In the genomic region with DNA sequence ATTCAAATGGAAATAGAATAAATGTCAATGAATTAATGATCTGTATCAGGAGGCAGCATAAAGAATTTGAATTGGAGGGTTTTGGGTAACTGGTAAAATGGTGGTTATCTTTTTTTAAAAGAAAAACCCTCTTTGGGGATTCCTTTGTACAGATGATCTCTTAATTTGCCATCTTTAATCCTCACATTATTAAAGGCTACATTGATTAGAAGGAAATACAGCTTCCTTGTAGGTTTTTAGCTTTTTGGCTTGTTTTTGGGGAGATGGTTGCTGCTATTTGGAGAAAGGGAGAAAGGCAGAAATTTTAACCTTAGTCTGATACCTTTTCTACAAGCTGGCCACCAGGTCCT, we compare ENCODE assay signal across 8 cellular contexts. TPM values are rescaled to one million over a fixed set of nuclear protein-coding genes. Genes with fewer than 3 reads are reported as not detected.
DNase-seq lines count a peak whose midpoint lies in the region; ATAC-seq and TF ChIP-seq lines count a peak whose summit lies in the region.

No MANE protein-coding gene starts in this region.

- no peaks in the 10 kb centered on the region for H3K9me2 ChIP-seq in GM23248 (ENCODE audit: insufficient read depth)
- no peaks in the 10 kb centered on the region for H3K9me2 ChIP-seq in SU-DHL-6 (replicated peaks; ENCODE audit: insufficient read depth, low read length)

- peaks cover 22% of the 10 kb centered on the region for H3K4me1 ChIP-seq in GM23248 (ENCODE audit: insufficient read depth)
- peaks cover 46 to 47% of the 10 kb centered on the region in 2 donors for H3K4me1 ChIP-seq in gastrocnemius medialis

- DNase-seq in GM23248 (no peak), fibroblast of villous mesenchyme (ENCODE audit: low read depth) (no peak), gastrocnemius medialis (no peak), iPS-NIHi7 (ENCODE audit: extremely low spot score) (no peak), posterior cingulate gyrus (no peak), ACHN (no peak), NCI-H2227 (lab: John Stamatoyannopoulos, UW; ENCODE audit: unreplicated experiment) (no peak)

- H4K20me1 ChIP-seq in GM23248 (ENCODE audit: insufficient read depth) = no peaks in the 10 kb centered on the region
- no peaks in the 10 kb centered on the region for H4K20me1 ChIP-seq in SU-DHL-6 (ENCODE audit: low read depth, low read length)

- H3K27ac ChIP-seq in GM23248 = peak overlapping the region; percentile 62
- H3K27ac ChIP-seq in SU-DHL-6 (ENCODE audit: low read depth, low read length) = peak overlapping the region; percentile 14
- H3K27ac ChIP-seq in gastrocnemius medialis = peak overlapping the region; percentile 84 to 90 (median 87)

- H3K9ac ChIP-seq in GM23248 (peak overlapping the region; percentile 85), SU-DHL-6 (ENCODE audit: low read length) (peak overlapping the region; percentile 67)

- intact Hi-C loops in gastrocnemius medialis (cut with DNase I; ENCODE audit: low total_unique reads) (loop anchor here (2.0 to 10.0 kb wide), 4 partner anchors 37 to 158 kb away; no protein-coding TSS in a partner anchor), posterior cingulate gyrus (cut with DNase I) (loop anchor here (2.0 to 5.0 kb wide), 3 partner anchors 62 to 302 kb away; partner anchors contain the start of gene ZNF24)

- TF ChIP-seq CTCF in SU-DHL-6 (IDR thresholded peaks at IDR 0.05; ENCODE audit: insufficient read depth, low read length, poor library complexity, severe bottlenecking) (no peak), fibroblast of villous mesenchyme (IDR thresholded peaks at IDR 0.05; ENCODE audit: insufficient read depth, low read depth, low read length) (no peak), gastrocnemius medialis (IDR thresholded peaks at IDR 0.05 in 4 of 5, conservative IDR thresholded peaks at IDR 0.05 in 1 of 5) (no peak)

- no peaks in the 10 kb centered on the region for H3K27me3 ChIP-seq in GM23248 (replicated peaks; ENCODE audit: insufficient read depth)
- no peaks in the 10 kb centered on the region for H3K27me3 ChIP-seq in SU-DHL-6 (ENCODE audit: low read length)
- no peaks in the 10 kb centered on the region for H3K27me3 ChIP-seq in gastrocnemius medialis

- H3K36me3 ChIP-seq in GM23248 (ENCODE audit: low read depth) (no peaks in the 10 kb centered on the region), SU-DHL-6 (ENCODE audit: low read length) (no peaks in the 10 kb centered on the region), gastrocnemius medialis (no peaks in the 10 kb centered on the region)

- no peak for ATAC-seq in gastrocnemius medialis

- no peak for TF ChIP-seq POLR2A in gastrocnemius medialis (IDR thresholded peaks at IDR 0.05)

- peak overlapping the region; percentile 91 for H2AFZ ChIP-seq in GM23248
- H2AFZ ChIP-seq in SU-DHL-6 (ENCODE audit: low read depth, low read length, severe bottlenecking) = peak overlapping the region; percentile 66

- H3K4me3 ChIP-seq in GM23248 (peak overlapping the region; percentile 83), SU-DHL-6 (ENCODE audit: insufficient read depth, low read length, poor library complexity, severe bottlenecking) (peak overlapping the region; percentile 88), fibroblast of villous mesenchyme (ENCODE audit: low read depth, low read length) (peak overlapping the region; percentile 89), gastrocnemius medialis (peak overlapping the region; percentile 64 to 90 (median 84))

- in situ Hi-C loops in GM23248 (cut with MboI) = no loop called here
- in situ Hi-C loops in gastrocnemius medialis (cut with MboI; ENCODE audit: low sequenced_read_pairs in 4 of 4) = no loop called here
- in situ Hi-C loops in ACHN (cut with HindIII; ENCODE audit: low pct_ligation_motif_present, low pct_unique_long_range_greater_than_20kb, low sequenced_read_pairs) = no loop called here

- H3F3A ChIP-seq in GM23248 (ENCODE audit: insufficient read depth) (peaks cover 8% of the 10 kb centered on the region; the same call in 1 of the 2 replicates), SU-DHL-6 (ENCODE audit: insufficient read depth) (peaks cover 14% of the 10 kb centered on the region)

- no peaks in the 10 kb centered on the region for H3K9me3 ChIP-seq in GM23248 (ENCODE audit: low read depth)
- no peaks in the 10 kb centered on the region for H3K9me3 ChIP-seq in SU-DHL-6 (ENCODE audit: insufficient read depth, low read length)
- H3K9me3 ChIP-seq in gastrocnemius medialis = no peaks in the 10 kb centered on the region

- H3K4me2 ChIP-seq in GM23248 (ENCODE audit: unreplicated experiment) = peak overlapping the region; percentile 83
- H3K4me2 ChIP-seq in SU-DHL-6 (ENCODE audit: low read depth, low read length, poor library complexity, severe bottlenecking) = peak overlapping the region; percentile 91

- H3K79me2 ChIP-seq in GM23248 (ENCODE audit: insufficient read depth) = peaks cover 29% of the 10 kb centered on the region
- H3K79me2 ChIP-seq in SU-DHL-6 (ENCODE audit: insufficient read depth, low read length) = peaks cover 10% of the 10 kb centered on the region; the same call in 1 of the 2 replicates

RNA-seq across cellular contexts. Expression of gene MAPRE2, which starts 0.6 kb away (rescaled TPM):
- total RNA-seq in GM23248 (2014; rRNA removed; shearing (Covaris generic)) = 6.1 and 11.2 TPM in 2 replicates
- polyA plus RNA-seq in GM23248 (2016; fragmentation: Nextera tagmentation; extraction: Ambion mirVana) = 16.0 and 16.1 TPM in 2 replicates
- total RNA-seq in fibroblast of villous mesenchyme (18.6 and 19.0 TPM in 2 replicates), gastrocnemius medialis (10 to 100 TPM; 21.3 to 46.2 (median 34.4) TPM)

Comparison
In these comparisons a context has a peak if more than half of its experiments do, and no peak if none do; other contexts are left out.
1. H3K27ac ChIP-seq: peak in every context shown above with its lines; median percentile 87 in gastrocnemius medialis; 62 in GM23248; 14 in SU-DHL-6.